8 cellular contexts compared by ENCODE assay signal in genomic region chr20:32763202-32763999, GRCh38. TPM values are rescaled to one million over a fixed set of nuclear protein-coding genes. Genes with fewer than 3 reads are reported as not detected.
DNase-seq lines count a peak whose midpoint lies in the region; ATAC-seq and TF ChIP-seq lines count a peak whose summit lies in the region.

No MANE protein-coding gene starts in this region.

- peak overlapping the region; percentile 68 for H3K27ac ChIP-seq in 22Rv1

- no peak for TF ChIP-seq CTCF in 22Rv1 (IDR thresholded peaks at IDR 0.05)

- POLR2A ChIA-PET in activated CD4-positive, alpha-beta memory T cell treated with anti-CD3 and anti-CD28 coated beads, Interleukin-2, amount 10 ng/mL, durations not matched to agents 7 days and 5 days (lab: Charles Lee): interaction anchor here (0.9 to 2.4 kb wide), 4 partner anchors 15 to 224 kb away, joined by 3 to 31 read pairs (median 8); partner anchors contain the start of gene COMMD7

- peaks cover 16% of the 10 kb centered on the region for H3K27me3 Mint-ChIP-seq in activated CD4-positive, alpha-beta memory T cell treated with anti-CD3 and anti-CD28 coated beads, Interleukin-2, amount 10 ng/mL, durations not matched to agents 7 days and 5 days
- peaks cover 27% of the 10 kb centered on the region for H3K27me3 Mint-ChIP-seq in stimulated activated naive CD8-positive, alpha-beta T cell treated with anti-CD3 and anti-CD28 coated beads, Interleukin-15, amount 100 ng/mL, for 72 hours

- no peaks in the 10 kb centered on the region for H3K9me3 Mint-ChIP-seq in activated CD4-positive, alpha-beta memory T cell treated with anti-CD3 and anti-CD28 coated beads, Interleukin-2, amount 10 ng/mL, durations not matched to agents 7 days and 5 days
- H3K9me3 Mint-ChIP-seq in stimulated activated naive CD8-positive, alpha-beta T cell treated with anti-CD3 and anti-CD28 coated beads, Interleukin-15, amount 100 ng/mL, for 72 hours: no peaks in the 10 kb centered on the region

- peaks cover 15% of the 10 kb centered on the region for H3K4me1 Mint-ChIP-seq in activated CD4-positive, alpha-beta memory T cell treated with anti-CD3 and anti-CD28 coated beads, Interleukin-2, amount 10 ng/mL, durations not matched to agents 7 days and 5 days
- H3K4me1 Mint-ChIP-seq in stimulated activated naive CD8-positive, alpha-beta T cell treated with anti-CD3 and anti-CD28 coated beads, Interleukin-15, amount 100 ng/mL, for 72 hours: peaks cover 31% of the 10 kb centered on the region

- H3K9me3 ChIP-seq in iPS-18c (ENCODE audit: control insufficient read depth, insufficient read depth, low read length): peaks cover 2% of the 10 kb centered on the region

- peak overlapping the region; percentile 81 for H3K4me3 Mint-ChIP-seq in activated CD4-positive, alpha-beta memory T cell treated with anti-CD3 and anti-CD28 coated beads, Interleukin-2, amount 10 ng/mL, durations not matched to agents 7 days and 5 days
- peak overlapping the region; percentile 88 to 93 for H3K4me3 Mint-ChIP-seq in stimulated activated naive CD8-positive, alpha-beta T cell treated with anti-CD3 and anti-CD28 coated beads, Interleukin-15, amount 100 ng/mL, for 72 hours

- no peak overlapping the region for H3K27ac Mint-ChIP-seq in activated CD4-positive, alpha-beta memory T cell treated with anti-CD3 and anti-CD28 coated beads, Interleukin-2, amount 10 ng/mL, durations not matched to agents 7 days and 5 days
- H3K27ac Mint-ChIP-seq in stimulated activated naive CD8-positive, alpha-beta T cell treated with anti-CD3 and anti-CD28 coated beads, Interleukin-15, amount 100 ng/mL, for 72 hours: peak overlapping the region in 1 of 2 donors; percentile 90

- peak; percentile 36 for ATAC-seq in stimulated activated naive CD8-positive, alpha-beta T cell treated with anti-CD3 and anti-CD28 coated beads, Interleukin-15, amount 100 ng/mL, for 72 hours
- ATAC-seq in GM18498 (IDR thresholded peaks at IDR 0.05; ENCODE audit: unreplicated experiment): no peak

- peak; percentile 39 for DNase-seq in GM19238 (ENCODE audit: insufficient read length, low spot score)
- DNase-seq in activated CD4-positive, alpha-beta memory T cell treated with anti-CD3 and anti-CD28 coated beads, Interleukin-2, amount 10 ng/mL, durations not matched to agents 7 days and 5 days: no peak
- DNase-seq in stimulated activated naive CD8-positive, alpha-beta T cell treated with anti-CD3 and anti-CD28 coated beads, Interleukin-15, amount 100 ng/mL, for 72 hours: no peak
- no peak for DNase-seq in hippocampal formation (lab: John Stamatoyannopoulos, UW)
- DNase-seq in activated effector memory CD4-positive, alpha-beta T cell treated with Interleukin-2 at 50 U/mL for 16 hours: no peak

- peak overlapping the region; percentile 89 for H3K4me3 ChIP-seq in iPS-18c (ENCODE audit: insufficient read depth, low read depth, low read length)

- no peaks in the 10 kb centered on the region for H3K36me3 Mint-ChIP-seq in activated CD4-positive, alpha-beta memory T cell treated with anti-CD3 and anti-CD28 coated beads, Interleukin-2, amount 10 ng/mL, durations not matched to agents 7 days and 5 days (ENCODE audit: low read depth)

- CTCF ChIA-PET in activated CD4-positive, alpha-beta memory T cell treated with anti-CD3 and anti-CD28 coated beads, Interleukin-2, amount 10 ng/mL, durations not matched to agents 7 days and 5 days (lab: Charles Lee): interaction anchor here (1.1 to 3.4 kb wide), 6 partner anchors 13 to 91 kb away, joined by 3 to 17 read pairs (median 6); partner anchors contain the start of gene COMMD7

RNA-seq across cellular contexts. Expression of gene DNMT3B, which starts 1.2 kb away (rescaled TPM):
- total RNA-seq in activated CD4-positive, alpha-beta memory T cell treated with anti-CD3 and anti-CD28 coated beads, Interleukin-2, amount 10 ng/mL, durations not matched to agents 7 days and 5 days: 1 to 10 TPM; 2.2 to 2.4 TPM

RNA-seq across cellular contexts. Expression of gene COMMD7, which starts 20.1 kb away (rescaled TPM):
- 10 to 100 TPM; 61.7 to 62.6 TPM for total RNA-seq in activated CD4-positive, alpha-beta memory T cell treated with anti-CD3 and anti-CD28 coated beads, Interleukin-2, amount 10 ng/mL, durations not matched to agents 7 days and 5 days

RNA-seq across cellular contexts. Expression of gene MAPRE1, which starts 56.4 kb away (rescaled TPM):
- total RNA-seq in activated CD4-positive, alpha-beta memory T cell treated with anti-CD3 and anti-CD28 coated beads, Interleukin-2, amount 10 ng/mL, durations not matched to agents 7 days and 5 days: 100 to 1,000 TPM; 134 to 135 TPM
